Comparison of ENCODE assay signal across 20 cellular contexts in genomic region chr18:58903533-58903932, GRCh38.
"Had no signal": no experiment of that assay in that cellular context is flagged by ENCODE, and none has a peak within 500 bp of the region (broad histone marks: within the 10 kb centered on the region; RNA-seq: fewer than 3 reads in every experiment).

No MANE protein-coding gene starts in this region.

- H3K27me3 Mint-ChIP-seq: naive B cell had no signal

- H3K4me3 Mint-ChIP-seq: nephron had no signal

- H3K4me3 ChIP-seq: dorsolateral prefrontal cortex, heart left ventricle, lung, right atrium auricular region, sigmoid colon, skin epidermis, stomach, thyroid gland, upper lobe of left lung, uterus had no signal

- DNase-seq: cortex of kidney; dorsolateral prefrontal cortex; effector memory CD4-positive, alpha-beta T cell; heart left ventricle; hippocampal formation; left colon; left ventricle myocardium superior; mesenchymal stem cell; naive B cell; sigmoid colon; stimulated activated CD4-positive, alpha-beta T cell treated with anti-CD3 and anti-CD28 coated beads, Interleukin-12 subunit alpha, Interleukin-12 subunit beta, amount 100 ng/mL, for 4 hours; stimulated activated naive CD4-positive, alpha-beta T cell; stomach; thyroid gland; upper lobe of left lung; uterus had no signal

- H3K9me3 ChIP-seq: heart left ventricle, right atrium auricular region, sigmoid colon, stomach, thyroid gland, upper lobe of left lung, uterus had no signal

- H3K9me3 Mint-ChIP-seq: naive B cell, nephron had no signal

- ATAC-seq: heart left ventricle, left colon, left ventricle myocardium superior had no signal

- H3K27ac ChIP-seq: heart left ventricle, right atrium auricular region, sigmoid colon, skin epidermis, stomach, thyroid gland, upper lobe of left lung, uterus had no signal

- H3K4me1 ChIP-seq: uterus had no signal

- H3K27me3 ChIP-seq: dorsolateral prefrontal cortex, heart left ventricle, right atrium auricular region, sigmoid colon, stomach, thyroid gland, upper lobe of left lung, uterus had no signal

- H3K36me3 ChIP-seq: right atrium auricular region, uterus had no signal
